ENCODE assay signal across 8 cellular contexts in genomic region chr11:47248664-47249377, GRCh38. TPM values are rescaled to one million over a fixed set of nuclear protein-coding genes. Genes with fewer than 3 reads are reported as not detected.
A peak's percentile ranks its signal among the peaks of the same experiment; 100 is the strongest.
DNase-seq lines count a peak whose midpoint lies in the region; ATAC-seq and TF ChIP-seq lines count a peak whose summit lies in the region.

A gene with protein sequence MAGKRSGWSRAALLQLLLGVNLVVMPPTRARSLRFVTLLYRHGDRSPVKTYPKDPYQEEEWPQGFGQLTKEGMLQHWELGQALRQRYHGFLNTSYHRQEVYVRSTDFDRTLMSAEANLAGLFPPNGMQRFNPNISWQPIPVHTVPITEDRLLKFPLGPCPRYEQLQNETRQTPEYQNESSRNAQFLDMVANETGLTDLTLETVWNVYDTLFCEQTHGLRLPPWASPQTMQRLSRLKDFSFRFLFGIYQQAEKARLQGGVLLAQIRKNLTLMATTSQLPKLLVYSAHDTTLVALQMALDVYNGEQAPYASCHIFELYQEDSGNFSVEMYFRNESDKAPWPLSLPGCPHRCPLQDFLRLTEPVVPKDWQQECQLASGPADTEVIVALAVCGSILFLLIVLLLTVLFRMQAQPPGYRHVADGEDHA (minus strand): TSS chr11:47248814. CDS start chr11:47248789, 25 bp downstream.

- CTCF ChIA-PET in activated naive CD4-positive, alpha-beta T cell treated with anti-CD3 and anti-CD28 coated beads, Interleukin-2, amount 10 ng/mL, durations not matched to agents 7 days and 5 days (lab: Charles Lee): interaction anchor here (0.9 to 6.0 kb wide), 13 partner anchors 10 to 71 kb away, joined by 3 to 39 read pairs (median 6); partner anchors contain the start of genes DDB2 and NR1H3

- H3K79me2 ChIP-seq in osteoblast (ENCODE audit: insufficient read depth, low read length): peaks cover 37% of the 10 kb centered on the region

- no peaks in the 10 kb centered on the region for H3K9me3 ChIP-seq in HAP-1
- H3K9me3 ChIP-seq in SK-N-MC (ENCODE audit: low read depth, low read length): no peaks in the 10 kb centered on the region
- no peaks in the 10 kb centered on the region for H3K9me3 ChIP-seq in osteoblast (ENCODE audit: low read depth, low read length)
- H3K9me3 ChIP-seq in thoracic aorta: no peaks in the 10 kb centered on the region

- H4K20me1 ChIP-seq in osteoblast (ENCODE audit: insufficient read depth, low read length): no peaks in the 10 kb centered on the region

- peaks cover 28% of the 10 kb centered on the region for H3K36me3 Mint-ChIP-seq in activated naive CD4-positive, alpha-beta T cell treated with anti-CD3 and anti-CD28 coated beads, Interleukin-2, amount 10 ng/mL, durations not matched to agents 7 days and 5 days

- H3K9me3 Mint-ChIP-seq in activated naive CD4-positive, alpha-beta T cell treated with anti-CD3 and anti-CD28 coated beads, Interleukin-2, amount 10 ng/mL, durations not matched to agents 7 days and 5 days: no peaks in the 10 kb centered on the region

- peak within 1 kb of the TSS; percentile 100 for H2AFZ ChIP-seq in osteoblast (ENCODE audit: low read length)

- H3K27me3 ChIP-seq in GM06990 (replicated peaks; ENCODE audit: control insufficient read depth, insufficient read depth, low read length): no peaks in the 10 kb centered on the region
- H3K27me3 ChIP-seq in HAP-1 (ENCODE audit: low read depth): no peaks in the 10 kb centered on the region
- H3K27me3 ChIP-seq in osteoblast (ENCODE audit: insufficient read depth, low read length): no peaks in the 10 kb centered on the region
- H3K27me3 ChIP-seq in thoracic aorta (replicated peaks; ENCODE audit: insufficient read depth): no peaks in the 10 kb centered on the region

- DNase-seq in GM06990 (ENCODE audit: extremely low read depth, insufficient read length): peak; percentile 94
- DNase-seq in HAP-1 (ENCODE audit: low spot score in 2 of 2): peak; percentile 86 to 93
- peak; percentile 84 for DNase-seq in M059J (ENCODE audit: low read depth)
- DNase-seq in SK-N-MC (ENCODE audit: low read depth, low spot score): peak; percentile 56
- DNase-seq in activated naive CD4-positive, alpha-beta T cell treated with anti-CD3 and anti-CD28 coated beads, Interleukin-2, amount 10 ng/mL, durations not matched to agents 7 days and 5 days: peak; percentile 91
- DNase-seq in globus pallidus (ENCODE audit: low spot score): peak; percentile 90
- peak; percentile 96 for DNase-seq in osteoblast (ENCODE audit: insufficient read length, low spot score, missing footprints)
- peak; percentile 59 for DNase-seq in thoracic aorta (ENCODE audit: low spot score)

- peak within 1 kb of the TSS; percentile 94 for H3K9ac ChIP-seq in SK-N-MC (ENCODE audit: insufficient read length)

- H3K4me2 ChIP-seq in osteoblast (ENCODE audit: insufficient read depth, low read length): peak within 1 kb of the TSS; percentile 99

- peak within 1 kb of the TSS; percentile 88 for H3K4me3 ChIP-seq in GM06990 (replicated peaks; ENCODE audit: low read depth, low read length)
- H3K4me3 ChIP-seq in HAP-1: peak within 1 kb of the TSS; percentile 91
- H3K4me3 ChIP-seq in SK-N-MC: peak within 1 kb of the TSS; percentile 96
- peak within 1 kb of the TSS; percentile 100 for H3K4me3 ChIP-seq in osteoblast (ENCODE audit: insufficient read depth, low read length)
- H3K4me3 ChIP-seq in thoracic aorta: peak within 1 kb of the TSS; percentile 76

- H3K36me3 ChIP-seq in GM06990 (ENCODE audit: control insufficient read depth, insufficient read depth, low read length) (peaks cover 18% of the 10 kb centered on the region), HAP-1 (replicated peaks) (peaks cover 30% of the 10 kb centered on the region), SK-N-MC (ENCODE audit: insufficient read depth, low read length) (peaks cover 7% of the 10 kb centered on the region; the same call in 1 of the 2 replicates), osteoblast (ENCODE audit: insufficient read depth, low read length) (peaks cover 24% of the 10 kb centered on the region), thoracic aorta (peaks cover 9% of the 10 kb centered on the region)

- in situ Hi-C loops in HAP-1 (cut with MboI; ENCODE audit: low sequenced_read_pairs): no loop called here

- H3K4me3 Mint-ChIP-seq in activated naive CD4-positive, alpha-beta T cell treated with anti-CD3 and anti-CD28 coated beads, Interleukin-2, amount 10 ng/mL, durations not matched to agents 7 days and 5 days: peak within 1 kb of the TSS; percentile 99

- H3K27me3 Mint-ChIP-seq in activated naive CD4-positive, alpha-beta T cell treated with anti-CD3 and anti-CD28 coated beads, Interleukin-2, amount 10 ng/mL, durations not matched to agents 7 days and 5 days: no peaks in the 10 kb centered on the region

- H3K4me1 ChIP-seq in HAP-1 (peaks cover 11% of the 10 kb centered on the region), osteoblast (ENCODE audit: insufficient read depth, low read length) (peaks cover 17% of the 10 kb centered on the region), thoracic aorta (ENCODE audit: control insufficient read depth in 1 of 2, low read depth in 2 of 2) (peaks cover 17 to 22% of the 10 kb centered on the region in 2 donors)

- TF ChIP-seq CTCF in GM06990 (IDR thresholded peaks at IDR 0.05; ENCODE audit: insufficient read depth, low read length, poor library complexity, severe bottlenecking) (peak; percentile 61), osteoblast (IDR thresholded peaks at IDR 0.05; ENCODE audit: extremely low read depth, low read depth, low read length) (peak; percentile 35), thoracic aorta (IDR thresholded peaks at IDR 0.05) (peak; percentile 34)

- peak within 1 kb of the TSS; percentile 89 for H3K27ac ChIP-seq in SK-N-MC
- H3K27ac ChIP-seq in osteoblast (ENCODE audit: low read depth, low read length): peak within 1 kb of the TSS; percentile 98
- peak within 1 kb of the TSS; percentile 78 to 80 for H3K27ac ChIP-seq in thoracic aorta

- peak within 1 kb of the TSS; percentile 97 for H3K27ac Mint-ChIP-seq in activated naive CD4-positive, alpha-beta T cell treated with anti-CD3 and anti-CD28 coated beads, Interleukin-2, amount 10 ng/mL, durations not matched to agents 7 days and 5 days

- peak; percentile 83 for ATAC-seq in thoracic aorta (ENCODE audit: insufficient number of reproducible peaks, low FRiP score, low read depth)

- peaks cover 32% of the 10 kb centered on the region for H3K4me1 Mint-ChIP-seq in activated naive CD4-positive, alpha-beta T cell treated with anti-CD3 and anti-CD28 coated beads, Interleukin-2, amount 10 ng/mL, durations not matched to agents 7 days and 5 days

RNA-seq across cellular contexts. Expression of the gene that starts here (rescaled TPM):
- total RNA-seq in M059J (2014; rRNA removed; shearing (Covaris generic)): 74.4 and 98.8 TPM in 2 replicates
- total RNA-seq in osteoblast: 32.1 and 32.2 TPM in 2 replicates
- 10 to 100 TPM; 39.4 to 59.7 TPM for total RNA-seq in thoracic aorta

Comparison
In these comparisons a context has a peak if more than half of its experiments do, and no peak if none do; other contexts are left out.
1. Peak in every context shown above with its lines: DNase-seq, ATAC-seq, H3K4me3 ChIP-seq and H3K27ac ChIP-seq.